8 cellular contexts compared by ENCODE assay signal in genomic region chr6:36678488-36679042, GRCh38. TPM values are rescaled to one million over a fixed set of nuclear protein-coding genes. Genes with fewer than 3 reads are reported as not detected.
DNase-seq lines count a peak whose midpoint lies in the region; ATAC-seq and TF ChIP-seq lines count a peak whose summit lies in the region.

TSS of gene CDKN1A (plus strand) at chr6:36678714. CDS start at chr6:36684102, 5,388 bp downstream.

- H3K36me3 ChIP-seq in ectodermal cell (ENCODE audit: control insufficient read depth, insufficient read depth, low read length) (no peaks in the 10 kb centered on the region), lower lobe of right lung (peaks cover 5% of the 10 kb centered on the region)

- no peaks in the 10 kb centered on the region for H3K9me3 Mint-ChIP-seq in activated CD4-positive, alpha-beta memory T cell treated with anti-CD3 and anti-CD28 coated beads, Interleukin-2, amount 10 ng/mL, durations not matched to agents 7 days and 5 days

- H3K27ac Mint-ChIP-seq in activated CD4-positive, alpha-beta memory T cell treated with anti-CD3 and anti-CD28 coated beads, Interleukin-2, amount 10 ng/mL, durations not matched to agents 7 days and 5 days, result peak within 1 kb of the TSS; percentile 97

- H3K36me3 Mint-ChIP-seq in activated CD4-positive, alpha-beta memory T cell treated with anti-CD3 and anti-CD28 coated beads, Interleukin-2, amount 10 ng/mL, durations not matched to agents 7 days and 5 days (ENCODE audit: low read depth), result peaks cover 35% of the 10 kb centered on the region

- H3K27me3 Mint-ChIP-seq in activated CD4-positive, alpha-beta memory T cell treated with anti-CD3 and anti-CD28 coated beads, Interleukin-2, amount 10 ng/mL, durations not matched to agents 7 days and 5 days, result no peaks in the 10 kb centered on the region

- peaks cover 56% of the 10 kb centered on the region for H3K4me1 Mint-ChIP-seq in activated CD4-positive, alpha-beta memory T cell treated with anti-CD3 and anti-CD28 coated beads, Interleukin-2, amount 10 ng/mL, durations not matched to agents 7 days and 5 days

- H3K4me3 Mint-ChIP-seq in activated CD4-positive, alpha-beta memory T cell treated with anti-CD3 and anti-CD28 coated beads, Interleukin-2, amount 10 ng/mL, durations not matched to agents 7 days and 5 days, result peak within 1 kb of the TSS; percentile 95

- H3K27ac ChIP-seq in ectodermal cell (ENCODE audit: insufficient read depth, low read depth, low read length, poor library complexity, severe bottlenecking) (no peak within 1 kb of the TSS), lower lobe of right lung (peak within 1 kb of the TSS; percentile 96)

- intact Hi-C loops in lower lobe of right lung (cut with DNase I), result loop anchor here (10.0 kb wide), 1 partner anchor 54 kb away; no protein-coding TSS in a partner anchor

- peak within 1 kb of the TSS; percentile 99 for H3K4me3 ChIP-seq in AG10803 (ENCODE audit: low read length)
- peak within 1 kb of the TSS; percentile 39 for H3K4me3 ChIP-seq in ectodermal cell (ENCODE audit: insufficient read depth, low read depth, low read length)
- peak within 1 kb of the TSS; percentile 78 for H3K4me3 ChIP-seq in lower lobe of right lung

- CTCF ChIA-PET in activated CD4-positive, alpha-beta memory T cell treated with anti-CD3 and anti-CD28 coated beads, Interleukin-2, amount 10 ng/mL, durations not matched to agents 7 days and 5 days (lab: Charles Lee), result interaction anchor here (0.6 to 1.5 kb wide), 10 partner anchors 12 to 104 kb away, joined by 3 to 11 read pairs (median 3); no protein-coding TSS in a partner anchor

- ATAC-seq in HG03521 (IDR thresholded peaks at IDR 0.05; ENCODE audit: unreplicated experiment) (peak; percentile 50), lower lobe of right lung (peak; percentile 87 to 92)

- DNase-seq in AG10803 (ENCODE audit: low read depth) (peak; percentile 97), GM19238 (ENCODE audit: insufficient read length, low spot score) (peak; percentile 55), NCI-H748 treated with DMSO at 0.1 percent for 48 hours (lab: John Stamatoyannopoulos, UW) (peak; percentile 71), lower lobe of right lung (peak; percentile 94)
- DNase-seq in activated CD4-positive, alpha-beta memory T cell treated with anti-CD3 and anti-CD28 coated beads, Interleukin-2, amount 10 ng/mL, durations not matched to agents 7 days and 5 days, result peak; percentile 85
- DNase-seq in stimulated activated CD4-positive, alpha-beta T cell treated with anti-CD3 and anti-CD28 coated beads, TNF-alpha, amount 100 ng/mL, for 1 hour (ENCODE audit: low read depth in 3 of 3, low spot score in 1 of 3), result peak; percentile 45 to 63 (median 48)

- no peak for TF ChIP-seq CTCF in AG10803 (conservative IDR thresholded peaks at IDR 0.05; ENCODE audit: low read length)
- no peak for TF ChIP-seq CTCF in lower lobe of right lung (IDR thresholded peaks at IDR 0.05)

- H3K27me3 ChIP-seq in ectodermal cell (ENCODE audit: control insufficient read depth, insufficient read depth, low read length, poor library complexity, severe bottlenecking), result peaks cover 41% of the 10 kb centered on the region
- H3K27me3 ChIP-seq in lower lobe of right lung (ENCODE audit: low read depth), result no peaks in the 10 kb centered on the region

- POLR2A ChIA-PET in activated CD4-positive, alpha-beta memory T cell treated with anti-CD3 and anti-CD28 coated beads, Interleukin-2, amount 10 ng/mL, durations not matched to agents 7 days and 5 days (lab: Charles Lee), result interaction anchor here (0.6 to 8.6 kb wide), 21 partner anchors 9 to 307 kb away, joined by 3 to 86 read pairs (median 4); partner anchors contain the start of genes KCTD20, MTCH1, PXT1 and SRSF3

- H3K9me3 ChIP-seq in ectodermal cell (ENCODE audit: control insufficient read depth, low read length) (no peaks in the 10 kb centered on the region), lower lobe of right lung (no peaks in the 10 kb centered on the region)

- H3K4me1 ChIP-seq in ectodermal cell (ENCODE audit: control insufficient read depth, insufficient read depth, low read length), result peaks cover 22% of the 10 kb centered on the region
- peaks cover 53% of the 10 kb centered on the region for H3K4me1 ChIP-seq in lower lobe of right lung

- WGBS in ectodermal cell, 2 experiments, result 1% methylated on average over 63 of the region's 63 CpGs

RNA-seq across cellular contexts. Expression of gene CDKN1A, which starts in this region (rescaled TPM):
- 100 to 1,000 TPM; 107 to 109 TPM for total RNA-seq in activated CD4-positive, alpha-beta memory T cell treated with anti-CD3 and anti-CD28 coated beads, Interleukin-2, amount 10 ng/mL, durations not matched to agents 7 days and 5 days
- 16.1 TPM for polyA plus RNA-seq in ectodermal cell (2013, experiment 1 of 4)
- polyA plus RNA-seq in ectodermal cell (2013, experiment 2 of 4), result 13.4 TPM
- polyA plus RNA-seq in ectodermal cell (2013, experiment 3 of 4), result 10.7 TPM
- polyA plus RNA-seq in ectodermal cell (2013, experiment 4 of 4), result 11.5 TPM
- 71.0 TPM for total RNA-seq in lower lobe of right lung

Comparison
In these comparisons a context has a peak if more than half of its experiments do, and no peak if none do; other contexts are left out.
1. H3K4me3 ChIP-seq: peak in every context shown above with its lines; median percentile 99 in AG10803; 78 in lower lobe of right lung; 39 in ectodermal cell.